In the genomic region with DNA sequence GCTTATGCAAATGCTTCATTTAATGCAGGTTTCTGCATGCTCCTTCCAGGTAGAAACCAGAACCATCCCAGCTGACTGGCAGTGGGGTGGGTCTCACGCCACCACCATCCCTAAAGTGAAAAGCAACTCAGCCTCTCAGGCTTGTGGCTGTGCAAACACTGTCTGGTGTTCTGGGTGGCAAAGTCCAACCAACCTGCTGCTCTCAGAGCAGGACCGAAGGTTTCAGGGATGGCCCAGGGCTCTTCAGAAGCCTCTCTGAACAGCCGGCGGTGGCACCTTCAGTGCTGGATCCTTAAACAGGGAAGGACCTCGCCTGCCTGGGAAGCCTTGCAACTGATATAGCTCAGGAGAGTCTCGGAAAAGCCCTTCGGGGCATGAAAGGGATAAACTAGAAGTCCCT, we compare ENCODE assay signal across 26 cellular contexts.
"Had no signal": no experiment of that assay in that cellular context is flagged by ENCODE, and none has a peak within 500 bp of the region (broad histone marks: within the 10 kb centered on the region; RNA-seq: fewer than 3 reads in every experiment).

No MANE protein-coding gene starts in this region.

- H3K36me3 Mint-ChIP-seq: activated CD8-positive, alpha-beta memory T cell treated with anti-CD3 and anti-CD28 coated beads, Interleukin-2, amount 10 ng/mL, durations not matched to agents 7 days and 5 days; activated naive CD4-positive, alpha-beta T cell treated with anti-CD3 and anti-CD28 coated beads, Interleukin-2, amount 10 ng/mL, durations not matched to agents 7 days and 5 days; T-cell had no signal

- H3K4me3 Mint-ChIP-seq: activated CD4-positive, alpha-beta T cell treated with anti-CD3 and anti-CD28 coated beads for 36 hours; activated CD8-positive, alpha-beta memory T cell treated with anti-CD3 and anti-CD28 coated beads, Interleukin-2, amount 10 ng/mL, durations not matched to agents 7 days and 5 days; activated CD8-positive, alpha-beta T cell treated with anti-CD3 and anti-CD28 coated beads, Interleukin-2, amount 10 ng/mL, durations not matched to agents 7 days and 5 days; activated naive CD4-positive, alpha-beta T cell treated with anti-CD3 and anti-CD28 coated beads, Interleukin-2, amount 10 ng/mL, durations not matched to agents 7 days and 5 days; activated T-helper 1 cell treated with anti-CD3 and anti-CD28 coated beads, Interleukin-12 subunit alpha, Interleukin-12 subunit beta, Interleukin-2, Interleukin-4 antibody, amounts not matched to agents 30 ng/mL and 10 ng/mL and 1 ng/mL, durations not matched to agents 14 hours and 24 hours and 36 hours; effector memory CD8-positive, alpha-beta T cell; nephron; T-cell had no signal

- H3K27me3 ChIP-seq: brain microvascular endothelial cell, gastrocnemius medialis, pancreas, spleen, suprapubic skin, tibial nerve had no signal

- ATAC-seq: activated CD4-positive, alpha-beta T cell treated with anti-CD3 and anti-CD28 coated beads for 36 hours; activated CD8-positive, alpha-beta memory T cell treated with anti-CD3 and anti-CD28 coated beads, Interleukin-2, amount 10 ng/mL, durations not matched to agents 7 days and 5 days; activated CD8-positive, alpha-beta T cell treated with anti-CD3 and anti-CD28 coated beads, Interleukin-2, amount 10 ng/mL, durations not matched to agents 7 days and 5 days; effector memory CD8-positive, alpha-beta T cell; gastrocnemius medialis; left cardiac atrium; lower lobe of right lung; psoas muscle; T-cell had no signal

- H3K4me1 Mint-ChIP-seq: activated CD4-positive, alpha-beta T cell treated with anti-CD3 and anti-CD28 coated beads for 36 hours; activated CD8-positive, alpha-beta memory T cell treated with anti-CD3 and anti-CD28 coated beads, Interleukin-2, amount 10 ng/mL, durations not matched to agents 7 days and 5 days; activated naive CD4-positive, alpha-beta T cell treated with anti-CD3 and anti-CD28 coated beads, Interleukin-2, amount 10 ng/mL, durations not matched to agents 7 days and 5 days; nephron; T-cell had no signal

- H3K27me3 Mint-ChIP-seq: activated CD8-positive, alpha-beta memory T cell treated with anti-CD3 and anti-CD28 coated beads, Interleukin-2, amount 10 ng/mL, durations not matched to agents 7 days and 5 days; activated naive CD4-positive, alpha-beta T cell treated with anti-CD3 and anti-CD28 coated beads, Interleukin-2, amount 10 ng/mL, durations not matched to agents 7 days and 5 days; effector memory CD8-positive, alpha-beta T cell had no signal

- H3K9me3 Mint-ChIP-seq: activated naive CD4-positive, alpha-beta T cell treated with anti-CD3 and anti-CD28 coated beads, Interleukin-2, amount 10 ng/mL, durations not matched to agents 7 days and 5 days; activated T-helper 1 cell treated with anti-CD3 and anti-CD28 coated beads, Interleukin-12 subunit alpha, Interleukin-12 subunit beta, Interleukin-2, Interleukin-4 antibody, amounts not matched to agents 30 ng/mL and 10 ng/mL and 1 ng/mL, durations not matched to agents 14 hours and 24 hours and 36 hours; effector memory CD8-positive, alpha-beta T cell; nephron; T-cell had no signal

- DNase-seq: activated CD4-positive, alpha-beta T cell treated with anti-CD3 and anti-CD28 coated beads for 36 hours; activated CD4-positive, CD25-positive, alpha-beta regulatory T cell; activated CD8-positive, alpha-beta memory T cell treated with anti-CD3 and anti-CD28 coated beads, Interleukin-2, amount 10 ng/mL, durations not matched to agents 7 days and 5 days; activated CD8-positive, alpha-beta T cell treated with anti-CD3 and anti-CD28 coated beads, Interleukin-2, amount 10 ng/mL, durations not matched to agents 7 days and 5 days; activated gamma-delta T cell; activated naive CD4-positive, alpha-beta T cell treated with anti-CD3 and anti-CD28 coated beads, Interleukin-2, amount 10 ng/mL, durations not matched to agents 7 days and 5 days; amniotic stem cell; brain microvascular endothelial cell; cortex of kidney; effector memory CD8-positive, alpha-beta T cell; erythroblast; gastrocnemius medialis; glutamatergic neuron; islet precursor cell; left cardiac atrium; lower lobe of right lung; mesendoderm; pancreas; psoas muscle; spleen; stimulated activated naive CD4-positive, alpha-beta T cell; T-cell had no signal

- H3K9me3 ChIP-seq: gastrocnemius medialis, lower lobe of right lung, pancreas, psoas muscle, spleen, suprapubic skin, tibial nerve had no signal

- H3K27ac ChIP-seq: brain microvascular endothelial cell, gastrocnemius medialis, lower lobe of right lung, pancreas, psoas muscle, spleen, suprapubic skin, tibial nerve had no signal

- H3K4me3 ChIP-seq: gastrocnemius medialis, lower lobe of right lung, pancreas, psoas muscle, spleen, suprapubic skin, tibial nerve had no signal

- H3K27ac Mint-ChIP-seq: activated CD4-positive, alpha-beta T cell treated with anti-CD3 and anti-CD28 coated beads for 36 hours; activated CD8-positive, alpha-beta memory T cell treated with anti-CD3 and anti-CD28 coated beads, Interleukin-2, amount 10 ng/mL, durations not matched to agents 7 days and 5 days; activated CD8-positive, alpha-beta T cell treated with anti-CD3 and anti-CD28 coated beads, Interleukin-2, amount 10 ng/mL, durations not matched to agents 7 days and 5 days; activated naive CD4-positive, alpha-beta T cell treated with anti-CD3 and anti-CD28 coated beads, Interleukin-2, amount 10 ng/mL, durations not matched to agents 7 days and 5 days; activated T-helper 1 cell treated with anti-CD3 and anti-CD28 coated beads, Interleukin-12 subunit alpha, Interleukin-12 subunit beta, Interleukin-2, Interleukin-4 antibody, amounts not matched to agents 30 ng/mL and 10 ng/mL and 1 ng/mL, durations not matched to agents 14 hours and 24 hours and 36 hours; effector memory CD8-positive, alpha-beta T cell; nephron; T-cell had no signal

- H3K36me3 ChIP-seq: pancreas had no signal

- H3K4me1 ChIP-seq: gastrocnemius medialis, lower lobe of right lung, pancreas, psoas muscle, suprapubic skin, tibial nerve had no signal
